8 cellular contexts compared by ENCODE assay signal in genomic region chr1:27726173-27726793, GRCh38. TPM values are rescaled to one million over a fixed set of nuclear protein-coding genes. Genes with fewer than 3 reads are reported as not detected.
DNase-seq lines count a peak whose midpoint lies in the region; FAIRE-seq and TF ChIP-seq lines count a peak whose summit lies in the region.

No MANE protein-coding gene starts in this region.

- H3K4me2 ChIP-seq in H1 (ENCODE audit: insufficient read depth in 1 of 2, low read depth in 2 of 2, low read length in 2 of 2) (peak overlapping the region; percentile 74 to 79), mesenchymal stem cell (ENCODE audit: low read length, poor library complexity, severe bottlenecking) (peak overlapping the region; percentile 90)

- peak overlapping the region; percentile 24 for H3K18ac ChIP-seq in H1 (ENCODE audit: extremely low read depth, low read length)
- peak overlapping the region; percentile 75 to 88 for H3K18ac ChIP-seq in mesenchymal stem cell (ENCODE audit: low read depth in 1 of 2, low read length in 2 of 2)

- H3K79me2 ChIP-seq in H1 (ENCODE audit: control insufficient read depth in 1 of 2, insufficient read depth in 2 of 2, low read length in 2 of 2): no peaks in the 10 kb centered on the region; a peak in 1 of 4 replicates

- H3K9me3 ChIP-seq in H1 (ENCODE audit: insufficient read depth in 2 of 2, low read depth in 1 of 2, low read length in 1 of 2): no peaks in the 10 kb centered on the region
- H3K9me3 ChIP-seq in mesenchymal stem cell (ENCODE audit: control insufficient read depth, low read length): no peaks in the 10 kb centered on the region

- H2AFZ ChIP-seq in H1 (ENCODE audit: low read length) (peak overlapping the region; percentile 62; the same call in 1 of the 2 replicates), mesenchymal stem cell (ENCODE audit: low read depth, low read length) (peak overlapping the region; percentile 77)

- no peaks in the 10 kb centered on the region for H4K20me1 ChIP-seq in H1 (replicated peaks in 1 of 2; ENCODE audit: control insufficient read depth in 1 of 2, insufficient read depth in 2 of 2, low read length in 2 of 2)

- no peak overlapping the region for H2BK12ac ChIP-seq in H1 (ENCODE audit: low read depth, low read length)
- no peak overlapping the region for H2BK12ac ChIP-seq in mesenchymal stem cell (ENCODE audit: low read length in 2 of 2)

- H3K27ac ChIP-seq in H1 (ENCODE audit: low read depth, low read length) (peak overlapping the region; percentile 41), mesenchymal stem cell (ENCODE audit: low read length, poor library complexity, severe bottlenecking) (peak overlapping the region; percentile 21)

- FAIRE-seq in H54 (lab: Jason Lieb, UNC) (no peak), H1 (lab: Jason Lieb, UNC) (no peak)

- no peak overlapping the region for H2BK120ac ChIP-seq in H1 (replicated peaks; ENCODE audit: low read depth, low read length)
- peak overlapping the region; percentile 34 for H2BK120ac ChIP-seq in mesenchymal stem cell (ENCODE audit: low read depth, low read length)

- H3K4me3 Mint-ChIP-seq in activated CD4-positive, alpha-beta T cell treated with anti-CD3 and anti-CD28 coated beads, Interleukin-2, amount 10 ng/mL, durations not matched to agents 24 days and 14 days: peak overlapping the region; percentile 89

- H3K14ac ChIP-seq in H1 (ENCODE audit: insufficient read length) (no peak overlapping the region), mesenchymal stem cell (ENCODE audit: low read length in 2 of 2) (peak overlapping the region in 1 of 2 experiments; percentile 93)

- H3K79me1 ChIP-seq in H1 (ENCODE audit: low read depth, low read length) (no peaks in the 10 kb centered on the region), mesenchymal stem cell (replicated peaks; ENCODE audit: low read length, poor library complexity, severe bottlenecking) (peaks cover 8% of the 10 kb centered on the region)

- H2BK20ac ChIP-seq in H1 (ENCODE audit: low read length): no peak overlapping the region

- peak overlapping the region; percentile 69 for H3K4me3 ChIP-seq in LNCaP clone FGC (ENCODE audit: low read depth, low read length)
- H3K4me3 ChIP-seq in H1 (ENCODE audit: extremely low read depth in 1 of 4, insufficient read depth in 2 of 4, low read depth in 3 of 4, low read length in 4 of 4): peak overlapping the region; percentile 77 to 89 (median 86)
- peak overlapping the region; percentile 96 to 97 for H3K4me3 ChIP-seq in mesenchymal stem cell (ENCODE audit: insufficient read depth in 1 of 2, low read depth in 1 of 2, low read length in 2 of 2)

- peaks cover 18% of the 10 kb centered on the region for H3K4me1 Mint-ChIP-seq in activated CD4-positive, alpha-beta T cell treated with anti-CD3 and anti-CD28 coated beads, Interleukin-2, amount 10 ng/mL, durations not matched to agents 24 days and 14 days

- 4% methylated on average over 28 of the region's 46 CpGs; no CpG with 5 or more reads in 1 of the 2 experiments for WGBS in H1 (ENCODE audit: extremely low coverage in 1 of 2, insufficient coverage in 1 of 2, insufficient read length in 1 of 2, insufficient replicate concordance in 2 of 2, low coverage in 1 of 2, low lambda C conversion rate in 2 of 2, missing lambda C conversion rate in 1 of 2), 2 experiments
- WGBS in mesenchymal stem cell: under 1% methylated on average over 46 of the region's 46 CpGs

- H3K9me3 Mint-ChIP-seq in activated CD4-positive, alpha-beta T cell treated with anti-CD3 and anti-CD28 coated beads, Interleukin-2, amount 10 ng/mL, durations not matched to agents 24 days and 14 days: no peaks in the 10 kb centered on the region

- H3K27me3 Mint-ChIP-seq in activated CD4-positive, alpha-beta T cell treated with anti-CD3 and anti-CD28 coated beads, Interleukin-2, amount 10 ng/mL, durations not matched to agents 24 days and 14 days: no peaks in the 10 kb centered on the region

- peaks cover 10% of the 10 kb centered on the region for H3K36me3 Mint-ChIP-seq in activated CD4-positive, alpha-beta T cell treated with anti-CD3 and anti-CD28 coated beads, Interleukin-2, amount 10 ng/mL, durations not matched to agents 24 days and 14 days (ENCODE audit: low read depth)

- H4K91ac ChIP-seq in H1 (replicated peaks; ENCODE audit: insufficient read length, low read length) (no peak overlapping the region), mesenchymal stem cell (ENCODE audit: low read length) (peak overlapping the region; percentile 50)

- no peak for TF ChIP-seq CTCF in LNCaP clone FGC (IDR thresholded peaks at IDR 0.05; ENCODE audit: control insufficient read depth, extremely low read depth, insufficient read depth)
- no peak for TF ChIP-seq CTCF in H1 (IDR thresholded peaks at IDR 0.05; ENCODE audit: control extremely low read depth in 1 of 3, insufficient read depth in 1 of 3, low read depth in 1 of 3, low read length in 3 of 3)

- intact Hi-C loops in activated CD4-positive, alpha-beta T cell treated with anti-CD3 and anti-CD28 coated beads, Interleukin-2, amount 10 ng/mL, durations not matched to agents 24 days and 14 days (cut with micrococcal nuclease): loop anchor here (5.0 kb wide), 1 partner anchor 359 kb away; the partner anchor contains the start of gene MAP3K6

- peak; percentile 38 for DNase-seq in DMS79 (lab: John Stamatoyannopoulos, UW)
- DNase-seq in DMS79 treated with DMSO at 0.1 percent for 48 hours (lab: John Stamatoyannopoulos, UW): no peak
- DNase-seq in H54 (ENCODE audit: insufficient read length, low spot score): peak; percentile 35
- DNase-seq in LNCaP clone FGC (ENCODE audit: low read depth): no peak
- peak; percentile 86 for DNase-seq in activated CD4-positive, alpha-beta T cell treated with anti-CD3 and anti-CD28 coated beads, Interleukin-2, amount 10 ng/mL, durations not matched to agents 24 days and 14 days
- DNase-seq in H1 (ENCODE audit: low read depth in 1 of 2, low spot score in 2 of 2): no peak
- peak; percentile 61 for DNase-seq in mesenchymal stem cell
- peak; percentile 7 to 31 for DNase-seq in stimulated activated CD8-positive, alpha-beta memory T cell treated with anti-CD3 and anti-CD28 coated beads, Interleukin-7, amount 100 ng/mL, for 4 hours (ENCODE audit: low read depth in 2 of 2)

- H3K56ac ChIP-seq in H1 (replicated peaks; ENCODE audit: insufficient read length, low read depth, low read length): no peak overlapping the region

- TF ChIP-seq EP300 in H1 (IDR thresholded peaks at IDR 0.05; ENCODE audit: borderline replicate concordance in 1 of 2, low read depth in 2 of 2, low read length in 2 of 2): no peak

- H3K9ac ChIP-seq in H1 (replicated peaks in 1 of 4; ENCODE audit: extremely low read depth in 1 of 4, low read depth in 3 of 4, low read length in 3 of 4): peak overlapping the region; percentile 44 to 84 (median 52)
- H3K9ac ChIP-seq in mesenchymal stem cell (ENCODE audit: low read length): peak overlapping the region; percentile 99

- H4K8ac ChIP-seq in H1 (ENCODE audit: extremely low read depth, insufficient read depth, low read length) (peak overlapping the region; percentile 62; the same call in 1 of the 2 replicates), mesenchymal stem cell (ENCODE audit: low read length) (no peak overlapping the region)

- H2BK5ac ChIP-seq in H1 (ENCODE audit: low read depth, low read length) (no peak overlapping the region), mesenchymal stem cell (ENCODE audit: low read depth, low read length, poor library complexity, severe bottlenecking) (no peak overlapping the region)

- TF ChIP-seq RAD21 in H1 (IDR thresholded peaks at IDR 0.05 in 1 of 2, conservative IDR thresholded peaks at IDR 0.05 in 1 of 2; ENCODE audit: low read depth in 2 of 2, low read length in 2 of 2): no peak

- H2BK15ac ChIP-seq in H1 (ENCODE audit: low read length): no peak overlapping the region
- H2BK15ac ChIP-seq in mesenchymal stem cell (ENCODE audit: low read depth, poor library complexity, severe bottlenecking): peak overlapping the region; percentile 98

- no peak overlapping the region for H4K5ac ChIP-seq in H1 (ENCODE audit: insufficient read length, low read depth, low read length)

- H3K23me2 ChIP-seq in H1 (ENCODE audit: low read depth, low read length): peaks cover 3% of the 10 kb centered on the region; the same call in 1 of the 2 replicates

- H3K4ac ChIP-seq in H1 (replicated peaks; ENCODE audit: insufficient read length, low read depth, low read length) (no peak overlapping the region), mesenchymal stem cell (ENCODE audit: low read depth in 1 of 2, low read length in 2 of 2) (peak overlapping the region in 1 of 2 experiments; percentile 58)

- peak overlapping the region; percentile 74 for H3K27ac Mint-ChIP-seq in activated CD4-positive, alpha-beta T cell treated with anti-CD3 and anti-CD28 coated beads, Interleukin-2, amount 10 ng/mL, durations not matched to agents 24 days and 14 days

- H3K36me3 ChIP-seq in H1 (ENCODE audit: control insufficient read depth in 2 of 4, insufficient read depth in 4 of 4, low read length in 3 of 4) (no peaks in the 10 kb centered on the region), mesenchymal stem cell (ENCODE audit: control insufficient read depth in 1 of 2, insufficient read depth in 2 of 2, low read depth in 1 of 2, low read length in 2 of 2) (peaks cover 4 to 29% of the 10 kb centered on the region in 2 experiments)

- H2AK5ac ChIP-seq in H1 (ENCODE audit: low read depth, low read length) (no peak overlapping the region), mesenchymal stem cell (ENCODE audit: low read length, severe bottlenecking) (no peak overlapping the region)

- H3K27me3 ChIP-seq in H1 (replicated peaks in 1 of 4; ENCODE audit: control insufficient read depth in 3 of 4, extremely low read depth in 1 of 4, insufficient read depth in 3 of 4, low read length in 3 of 4) (peaks cover 0 to 2% (median 0%) of the 10 kb centered on the region in 4 experiments; a peak in 1 of 7 replicates), mesenchymal stem cell (ENCODE audit: control insufficient read depth in 1 of 2, insufficient read depth in 1 of 2, low read length in 2 of 2) (no peaks in the 10 kb centered on the region)

- H3K23ac ChIP-seq in H1 (ENCODE audit: insufficient read length) (no peak overlapping the region), mesenchymal stem cell (ENCODE audit: low read length in 2 of 2) (peak overlapping the region in 1 of 2 experiments; percentile 69)

- peaks cover 0 to 5% (median under 1%) of the 10 kb centered on the region in 4 experiments; a peak in 3 of 7 replicates for H3K4me1 ChIP-seq in H1 (replicated peaks in 1 of 4; ENCODE audit: control insufficient read depth in 3 of 4, insufficient read depth in 4 of 4, low read length in 3 of 4)
- H3K4me1 ChIP-seq in mesenchymal stem cell (ENCODE audit: control insufficient read depth, insufficient read depth, low read depth, low read length): peaks cover 4% of the 10 kb centered on the region

- no peak for TF ChIP-seq POLR2A in H54 (IDR thresholded peaks at IDR 0.05; ENCODE audit: low read depth, low read length)
- no peak for TF ChIP-seq POLR2A in H1 (IDR thresholded peaks at IDR 0.05; ENCODE audit: control extremely low read depth in 1 of 2, low read depth in 2 of 2, low read length in 2 of 2)

- POLR2A ChIA-PET in H1 (lab: Charles Lee; ENCODE audit: partially characterized antibody): interaction anchor here (0.7 to 1.6 kb wide), 14 partner anchors 9 to 602 kb away, joined by 3 to 8 read pairs (median 4); partner anchors contain the start of genes IFI6, MED18, PPP1R8 and SESN2

- CTCF ChIA-PET in H1 (lab: Charles Lee; ENCODE audit: partially characterized antibody): interaction anchor here (0.7 to 1.9 kb wide), 5 partner anchors 47 to 335 kb away, joined by 3 to 9 read pairs (median 3); partner anchors contain the start of genes IFI6 and STX12

RNA-seq across cellular contexts. Expression of gene FAM76A, which starts 0.5 kb away (rescaled TPM):
- 11.9 and 13.8 TPM in 2 replicates for total RNA-seq in activated CD4-positive, alpha-beta T cell treated with anti-CD3 and anti-CD28 coated beads, Interleukin-2, amount 10 ng/mL, durations not matched to agents 24 days and 14 days
- total RNA-seq in H1 (2021; fragmentation: NEBNext Ultra II Directional; extraction: Animal tissue kit (Norgen Biotek cat#: 25700)): 12.8 and 16.2 TPM in 2 replicates
- 2.7 and 3.4 TPM in 2 replicates for polyA plus RNA-seq in H1 (2011; rRNA removed)
- polyA plus RNA-seq in H1 (2011; cell fraction: cytosol; rRNA removed): 5.2 TPM
- polyA plus RNA-seq in H1 (2011; cell fraction: nucleus; rRNA removed): 5.9 TPM
- polyA plus RNA-seq in H1 (2012, experiment 1 of 2): 8.3 to 9.4 TPM (median 9.1 TPM) in 4 replicates
- 1.2 TPM for polyA plus RNA-seq in H1 (2012, experiment 2 of 2)
- polyA plus RNA-seq in H1 (2013, experiment 1 of 2): 7.5 TPM
- 8.1 TPM for polyA plus RNA-seq in H1 (2013, experiment 2 of 2)
- 10.1 and 15.7 TPM in 2 replicates for polyA minus RNA-seq in H1 (2011; rRNA and poly(A)+ RNA removed)
- polyA minus RNA-seq in H1 (2011; cell fraction: cytosol; rRNA and poly(A)+ RNA removed): 10.3 TPM
- polyA minus RNA-seq in H1 (2011; cell fraction: nucleus; rRNA and poly(A)+ RNA removed): 7.3 TPM
- polyA plus RNA-seq in mesenchymal stem cell (2013, experiment 1 of 2): 10.4 TPM
- polyA plus RNA-seq in mesenchymal stem cell (2013, experiment 2 of 2): 10.1 TPM

RNA-seq across cellular contexts. Expression of gene STX12, which starts 46.7 kb away (rescaled TPM):
- 28.5 and 28.8 TPM in 2 replicates for total RNA-seq in activated CD4-positive, alpha-beta T cell treated with anti-CD3 and anti-CD28 coated beads, Interleukin-2, amount 10 ng/mL, durations not matched to agents 24 days and 14 days
- total RNA-seq in H1 (2021; fragmentation: NEBNext Ultra II Directional; extraction: Animal tissue kit (Norgen Biotek cat#: 25700)): 11.0 and 11.6 TPM in 2 replicates
- polyA plus RNA-seq in H1 (2011; rRNA removed): 3.7 and 3.9 TPM in 2 replicates
- 4.2 TPM for polyA plus RNA-seq in H1 (2011; cell fraction: cytosol; rRNA removed)
- polyA plus RNA-seq in H1 (2011; cell fraction: nucleus; rRNA removed): 5.4 TPM
- 4.8 to 7.4 TPM (median 5.6 TPM) in 4 replicates for polyA plus RNA-seq in H1 (2012, experiment 1 of 2)
- polyA plus RNA-seq in H1 (2012, experiment 2 of 2): 1.1 TPM
- polyA plus RNA-seq in H1 (2013, experiment 1 of 2): 8.8 TPM
- polyA plus RNA-seq in H1 (2013, experiment 2 of 2): 8.0 TPM
- 4.8 and 8.2 TPM in 2 replicates for polyA minus RNA-seq in H1 (2011; rRNA and poly(A)+ RNA removed)
- 3.2 TPM for polyA minus RNA-seq in H1 (2011; cell fraction: cytosol; rRNA and poly(A)+ RNA removed)
- 4.5 TPM for polyA minus RNA-seq in H1 (2011; cell fraction: nucleus; rRNA and poly(A)+ RNA removed)
- 36.7 TPM for polyA plus RNA-seq in mesenchymal stem cell (2013, experiment 1 of 2)
- polyA plus RNA-seq in mesenchymal stem cell (2013, experiment 2 of 2): 39.6 TPM

RNA-seq across cellular contexts. Expression of gene IFI6, which starts 54.3 kb away (rescaled TPM):
- total RNA-seq in activated CD4-positive, alpha-beta T cell treated with anti-CD3 and anti-CD28 coated beads, Interleukin-2, amount 10 ng/mL, durations not matched to agents 24 days and 14 days: 53.2 and 55.5 TPM in 2 replicates
- 4.9 and 6.1 TPM in 2 replicates for total RNA-seq in H1 (2021; fragmentation: NEBNext Ultra II Directional; extraction: Animal tissue kit (Norgen Biotek cat#: 25700))
- polyA plus RNA-seq in H1 (2011; rRNA removed): 13.0 and 13.2 TPM in 2 replicates
- 12.3 TPM for polyA plus RNA-seq in H1 (2011; cell fraction: cytosol; rRNA removed)
- polyA plus RNA-seq in H1 (2011; cell fraction: nucleus; rRNA removed): 8.3 TPM
- 9.7 to 19.5 TPM (median 15.7 TPM) in 4 replicates for polyA plus RNA-seq in H1 (2012, experiment 1 of 2)
- 15.5 TPM for polyA plus RNA-seq in H1 (2012, experiment 2 of 2)
- polyA plus RNA-seq in H1 (2013, experiment 1 of 2): 9.2 TPM
- polyA plus RNA-seq in H1 (2013, experiment 2 of 2): 11.9 TPM
- polyA minus RNA-seq in H1 (2011; rRNA and poly(A)+ RNA removed): 0.79 and 1.7 TPM in 2 replicates
- 2.9 TPM for polyA minus RNA-seq in H1 (2011; cell fraction: cytosol; rRNA and poly(A)+ RNA removed)
- 1.9 TPM for polyA minus RNA-seq in H1 (2011; cell fraction: nucleus; rRNA and poly(A)+ RNA removed)
- polyA plus RNA-seq in mesenchymal stem cell (2013, experiment 1 of 2): 52.5 TPM
- 54.3 TPM for polyA plus RNA-seq in mesenchymal stem cell (2013, experiment 2 of 2)

Comparison
In these comparisons a context has a peak if more than half of its experiments do, and no peak if none do; other contexts are left out.
1. DNase-seq: peak in DMS79 (single experiment), H54 (single experiment), activated CD4-positive, alpha-beta T cell treated with anti-CD3 and anti-CD28 coated beads, Interleukin-2, amount 10 ng/mL, durations not matched to agents 24 days and 14 days (single experiment), mesenchymal stem cell (single experiment) and stimulated activated CD8-positive, alpha-beta memory T cell treated with anti-CD3 and anti-CD28 coated beads, Interleukin-7, amount 100 ng/mL, for 4 hours (2 of 2); none in DMS79 treated with DMSO at 0.1 percent for 48 hours (single experiment), LNCaP clone FGC (single experiment) and H1 (0 of 2).
2. Peak in every context shown above with its lines, with median percentiles within 50 percentile points of each other: H3K4me3 ChIP-seq.